9 cellular contexts compared by ENCODE assay signal in the genomic region with DNA sequence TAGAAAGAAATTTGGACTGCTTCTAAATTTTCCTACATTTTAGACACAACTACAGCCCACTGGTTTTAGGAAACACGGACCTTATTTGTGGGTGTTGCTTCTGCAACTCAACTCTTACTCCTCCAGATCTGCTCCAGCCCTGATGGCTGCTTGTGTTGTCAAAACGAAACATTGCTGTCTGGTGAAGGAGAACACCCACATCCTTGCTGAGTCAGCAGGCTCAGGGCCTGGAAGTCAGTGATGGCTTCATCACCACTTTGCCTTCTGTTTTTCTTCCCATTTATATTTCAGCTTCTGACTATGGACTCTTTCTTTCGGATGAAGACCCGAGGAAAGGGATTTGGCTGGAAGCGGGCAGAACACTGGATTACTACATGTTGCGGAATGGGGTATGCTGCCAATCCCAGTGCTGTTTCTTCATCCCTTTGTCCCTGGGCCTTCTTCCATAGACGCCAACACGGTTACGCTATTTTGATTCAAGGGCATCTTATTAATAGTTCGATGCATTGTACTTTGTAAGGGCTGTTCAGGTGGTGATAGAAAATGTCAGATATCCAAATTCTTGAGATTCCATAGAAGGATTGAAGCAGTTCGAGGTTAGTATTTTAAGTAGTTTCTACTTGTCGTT.
A peak's percentile ranks its signal among the peaks of the same experiment; 100 is the strongest.
DNase-seq lines count a peak whose midpoint lies in the region; ATAC-seq and TF ChIP-seq lines count a peak whose summit lies in the region.
"Had no signal": no experiment of that assay in that cellular context is flagged by ENCODE, and none has a peak within 500 bp of the region (broad histone marks: within the 10 kb centered on the region; RNA-seq: fewer than 3 reads in every experiment).

No MANE protein-coding gene starts in this region.

- ATAC-seq in GM21529 (IDR thresholded peaks at IDR 0.05; ENCODE audit: unreplicated experiment): peak; percentile 90
- no peak for ATAC-seq in omental fat pad (ENCODE audit: low FRiP score)

- DNase-seq in GM10266 (ENCODE audit: extremely low spot score): peak; percentile 57
- peak; percentile 3 for DNase-seq in RKO (ENCODE audit: low spot score)
- no peak for DNase-seq in mesenchymal stem cell
- DNase-seq in NCI-H2107 (lab: John Stamatoyannopoulos, UW): no peak
- DNase-seq in H7: no peak
- DNase-seq in NCI-H82 (lab: John Stamatoyannopoulos, UW): no peak
- DNase-seq in omental fat pad (ENCODE audit: low spot score): no peak

- no peak overlapping the region for H2BK120ac ChIP-seq in mesenchymal stem cell (ENCODE audit: low read depth, low read length)

- no peak overlapping the region for H4K8ac ChIP-seq in mesenchymal stem cell (ENCODE audit: low read length)

- H3K14ac ChIP-seq in mesenchymal stem cell (ENCODE audit: low read length in 2 of 2): no peak overlapping the region

- no peak overlapping the region for H2AFZ ChIP-seq in mesenchymal stem cell (ENCODE audit: low read depth, low read length)

- no peak overlapping the region for H2BK5ac ChIP-seq in mesenchymal stem cell (ENCODE audit: low read depth, low read length, poor library complexity, severe bottlenecking)

- H4K91ac ChIP-seq in mesenchymal stem cell (ENCODE audit: low read length): no peak overlapping the region

- no peak overlapping the region for H2BK12ac ChIP-seq in mesenchymal stem cell (ENCODE audit: low read length in 2 of 2)

- H3K27ac ChIP-seq in mesenchymal stem cell (ENCODE audit: low read length, poor library complexity, severe bottlenecking): peak overlapping the region; percentile 39
- H3K27ac ChIP-seq: neutrophil had no signal

- peaks cover 8% of the 10 kb centered on the region for H3K79me1 ChIP-seq in mesenchymal stem cell (replicated peaks; ENCODE audit: low read length, poor library complexity, severe bottlenecking)

- H3K23ac ChIP-seq in mesenchymal stem cell (ENCODE audit: low read length in 2 of 2): no peak overlapping the region

- H3K4me2 ChIP-seq in mesenchymal stem cell (ENCODE audit: low read length, poor library complexity, severe bottlenecking): no peak overlapping the region

- no peak overlapping the region for H3K9ac ChIP-seq in mesenchymal stem cell (ENCODE audit: low read length)

- no peaks in the 10 kb centered on the region for H3K27me3 ChIP-seq in mesenchymal stem cell (ENCODE audit: control insufficient read depth in 1 of 2, insufficient read depth in 1 of 2, low read length in 2 of 2)
- H3K27me3 ChIP-seq in H7 (ENCODE audit: control insufficient read depth, insufficient read depth, low read length): no peaks in the 10 kb centered on the region
- H3K27me3 ChIP-seq: neutrophil had no signal

- no peak overlapping the region for H2AK5ac ChIP-seq in mesenchymal stem cell (ENCODE audit: low read length, severe bottlenecking)

- TF ChIP-seq CTCF in GM10266 (IDR thresholded peaks at IDR 0.05; ENCODE audit: control insufficient read depth, insufficient read depth, low read depth, missing control alignments) (no peak), omental fat pad (IDR thresholded peaks at IDR 0.05) (no peak)

- H3K4me3 ChIP-seq in mesenchymal stem cell (ENCODE audit: insufficient read depth in 1 of 2, low read depth in 1 of 2, low read length in 2 of 2) (no peak overlapping the region), H7 (ENCODE audit: insufficient read depth, low read depth, low read length) (no peak overlapping the region)

- no peak overlapping the region for H3K18ac ChIP-seq in mesenchymal stem cell (ENCODE audit: low read depth in 1 of 2, low read length in 2 of 2)

- no peak overlapping the region for H2BK15ac ChIP-seq in mesenchymal stem cell (ENCODE audit: low read depth, poor library complexity, severe bottlenecking)

- H3K9me3 ChIP-seq in mesenchymal stem cell (ENCODE audit: control insufficient read depth, low read length): peaks cover 7% of the 10 kb centered on the region
- H3K9me3 ChIP-seq: neutrophil had no signal

- 92% methylated on average over 12 of the region's 12 CpGs for WGBS in mesenchymal stem cell

- peaks cover 5 to 42% of the 10 kb centered on the region in 2 experiments for H3K36me3 ChIP-seq in mesenchymal stem cell (ENCODE audit: control insufficient read depth in 1 of 2, insufficient read depth in 2 of 2, low read depth in 1 of 2, low read length in 2 of 2)
- peaks cover 1% of the 10 kb centered on the region; the same call in 1 of the 2 replicates for H3K36me3 ChIP-seq in H7 (replicated peaks; ENCODE audit: control insufficient read depth, insufficient read depth, low read length)
- H3K36me3 ChIP-seq: neutrophil had no signal

- peaks cover 5% of the 10 kb centered on the region for H3K4me1 ChIP-seq in mesenchymal stem cell (ENCODE audit: control insufficient read depth, insufficient read depth, low read depth, low read length)

- no peak overlapping the region for H3K4ac ChIP-seq in mesenchymal stem cell (ENCODE audit: low read depth in 1 of 2, low read length in 2 of 2)

Comparison
In these comparisons a context has a peak if more than half of its experiments do, and no peak if none do; other contexts are left out.
1. DNase-seq: peak in GM10266 (single experiment) and RKO (single experiment); none in mesenchymal stem cell (single experiment), NCI-H2107 (single experiment), H7 (single experiment), NCI-H82 (single experiment) and omental fat pad (single experiment).